Comparison of ENCODE assay signal across 11 cellular contexts in the genomic region with DNA sequence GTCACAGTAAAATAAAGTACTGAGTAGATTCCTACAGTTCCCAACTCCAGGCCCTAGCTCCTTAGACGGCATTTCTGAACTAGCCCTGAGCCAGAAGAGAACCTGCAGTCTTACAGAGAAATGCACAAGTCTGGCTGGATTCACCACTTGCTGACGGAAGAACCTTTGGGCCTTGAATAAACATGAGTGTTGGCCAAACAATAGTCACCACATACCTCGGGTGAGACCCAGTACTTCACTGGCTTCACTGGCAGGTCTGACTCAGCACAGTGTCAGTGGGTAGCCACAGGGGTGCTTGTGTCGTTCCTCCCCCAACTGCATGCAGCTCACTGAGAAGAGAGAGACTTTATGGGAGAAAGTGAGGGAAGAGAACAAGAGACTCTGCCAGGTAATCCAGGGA.
DNase-seq lines count a peak whose midpoint lies in the region; ATAC-seq and TF ChIP-seq lines count a peak whose summit lies in the region.
"Had no signal": no experiment of that assay in that cellular context is flagged by ENCODE, and none has a peak within 500 bp of the region (broad histone marks: within the 10 kb centered on the region; RNA-seq: fewer than 3 reads in every experiment).

No MANE protein-coding gene starts in this region.

- H3K4me1 ChIP-seq in GM23248 (ENCODE audit: insufficient read depth), result peaks cover 22% of the 10 kb centered on the region
- peaks cover 4% of the 10 kb centered on the region for H3K4me1 ChIP-seq in fibroblast of lung (ENCODE audit: control insufficient read depth, extremely low read depth, insufficient read depth, low read length)
- H3K4me1 ChIP-seq in mucosa of descending colon (ENCODE audit: low read depth), result no peaks in the 10 kb centered on the region
- H3K4me1 ChIP-seq: colonic mucosa, parathyroid adenoma had no signal

- no peak for TF ChIP-seq CTCF in fibroblast of lung (conservative IDR thresholded peaks at IDR 0.05 in 1 of 2, IDR thresholded peaks at IDR 0.05 in 1 of 2; ENCODE audit: low read depth in 1 of 2, low read length in 2 of 2)
- no peak for TF ChIP-seq CTCF in mucosa of descending colon (IDR thresholded peaks at IDR 0.05)

- no peaks in the 10 kb centered on the region for H3K79me2 ChIP-seq in GM23248 (ENCODE audit: insufficient read depth)
- H3K79me2 ChIP-seq in fibroblast of lung (ENCODE audit: control insufficient read depth, insufficient read depth, low read length), result no peaks in the 10 kb centered on the region
- H3K79me2 ChIP-seq: parathyroid adenoma had no signal

- H3K27ac ChIP-seq in GM23248 (peak overlapping the region; percentile 38), fibroblast of lung (ENCODE audit: insufficient read depth, low read length) (peak overlapping the region; percentile 30)
- H3K27ac ChIP-seq: colonic mucosa, parathyroid adenoma had no signal

- ATAC-seq in mucosa of descending colon, result no peak

- H3K27me3 ChIP-seq in GM23248 (replicated peaks; ENCODE audit: insufficient read depth), result no peaks in the 10 kb centered on the region
- H3K27me3 ChIP-seq in fibroblast of lung (ENCODE audit: control insufficient read depth, insufficient read depth, low read length), result no peaks in the 10 kb centered on the region
- H3K27me3 ChIP-seq: colonic mucosa had no signal

- H3K36me3 ChIP-seq in GM23248 (ENCODE audit: low read depth) (no peaks in the 10 kb centered on the region), fibroblast of lung (ENCODE audit: control insufficient read depth, insufficient read depth, low read length) (no peaks in the 10 kb centered on the region), mucosa of descending colon (ENCODE audit: low read depth) (no peaks in the 10 kb centered on the region)
- H3K36me3 ChIP-seq: colonic mucosa had no signal

- intact Hi-C loops in mucosa of descending colon (cut with DNase I, micrococcal nuclease), result no loop called here

- in situ Hi-C loops in GM23248 (cut with MboI), result no loop called here

- H3K9me3 ChIP-seq in GM23248 (ENCODE audit: low read depth) (no peaks in the 10 kb centered on the region), fibroblast of lung (ENCODE audit: control insufficient read depth, insufficient read depth, low read depth, low read length) (no peaks in the 10 kb centered on the region), mucosa of descending colon (no peaks in the 10 kb centered on the region)
- H3K9me3 ChIP-seq: colonic mucosa had no signal

- H3K9ac ChIP-seq in GM23248 (no peak overlapping the region), fibroblast of lung (ENCODE audit: insufficient read depth, low read length) (no peak overlapping the region)
- H3K9ac ChIP-seq: parathyroid adenoma had no signal

- no peaks in the 10 kb centered on the region; the same call in 1 of the 2 replicates for H3F3A ChIP-seq in GM23248 (ENCODE audit: insufficient read depth)

- H4K20me1 ChIP-seq in GM23248 (ENCODE audit: insufficient read depth), result no peaks in the 10 kb centered on the region
- H4K20me1 ChIP-seq in fibroblast of lung (ENCODE audit: control insufficient read depth, extremely low read depth, insufficient read depth, low read length), result no peaks in the 10 kb centered on the region

- H3K4me2 ChIP-seq in GM23248 (ENCODE audit: unreplicated experiment) (no peak overlapping the region), fibroblast of lung (ENCODE audit: extremely low read depth, insufficient read depth, low read length) (peak overlapping the region; percentile 36)

- H2AFZ ChIP-seq in GM23248, result no peak overlapping the region
- no peak overlapping the region for H2AFZ ChIP-seq in fibroblast of lung (ENCODE audit: low read length)
- H2AFZ ChIP-seq: parathyroid adenoma had no signal

- DNase-seq in GM23248, result peak; percentile 95
- DNase-seq in RKO (ENCODE audit: low spot score), result peak; percentile 67
- DNase-seq in fibroblast of lung (ENCODE audit: low read depth in 2 of 2), result peak; percentile 90 to 99
- DNase-seq in renal cortical epithelial cell (ENCODE audit: low read depth), result peak; percentile 98
- no peak for DNase-seq in germinal center (ENCODE audit: low spot score)
- DNase-seq in superior temporal gyrus (ENCODE audit: extremely low spot score), result no peak
- DNase-seq in NCI-H2081 (lab: John Stamatoyannopoulos, UW), result no peak
- no peak for DNase-seq in mucosa of descending colon
- DNase-seq: colonic mucosa, KBM-7 had no signal

- H3K9me2 ChIP-seq in GM23248 (ENCODE audit: insufficient read depth), result no peaks in the 10 kb centered on the region

- no peak overlapping the region for H3K4me3 ChIP-seq in GM23248
- H3K4me3 ChIP-seq in fibroblast of lung (replicated peaks in 1 of 4; ENCODE audit: control extremely low read depth in 1 of 4, insufficient read depth in 1 of 4, low read depth in 3 of 4, low read length in 4 of 4), result no peak overlapping the region
- H3K4me3 ChIP-seq in mucosa of descending colon, result no peak overlapping the region
- H3K4me3 ChIP-seq: colonic mucosa had no signal

- 8 to 12% methylated on average over 4 of the region's 4 CpGs for WGBS in GM23248 (ENCODE audit: low coverage in 1 of 2, low lambda C conversion rate in 2 of 2, missing lambda C conversion rate in 2 of 2), 2 experiments

Comparison
In these comparisons a context has a peak if more than half of its experiments do, and no peak if none do; other contexts are left out.
1. DNase-seq: peak in GM23248 (single experiment), RKO (single experiment), fibroblast of lung (2 of 2) and renal cortical epithelial cell (single experiment); none in germinal center (single experiment), superior temporal gyrus (single experiment), NCI-H2081 (0 of 2) and mucosa of descending colon (0 of 3).